In genomic region chr5:90395005-90395404, GRCh38 we compare ENCODE assay signal across 25 cellular contexts.
"Had no signal": no experiment of that assay in that cellular context is flagged by ENCODE, and none has a peak within 500 bp of the region (broad histone marks: within the 10 kb centered on the region; RNA-seq: fewer than 3 reads in every experiment).

No MANE protein-coding gene starts in this region.

- H3K4me3 ChIP-seq: MG63, SJSA1, SK-N-MC had no signal

- H3K9me3 ChIP-seq: MG63, SJSA1 had no signal

- H3K27ac ChIP-seq: HL-60, SJSA1, SK-N-MC had no signal

- FAIRE-seq: HTR-8/SVneo, RCC 7860 had no signal

- H3K27me3 ChIP-seq: MG63, SJSA1 had no signal

- DNase-seq: Karpas-422, KG1, MG63, NCI-H1092, NCI-H1105 treated with DMSO at 0.1 percent for 48 hours, NCI-H1417 treated with DMSO at 0.1 percent for 48 hours, NCI-H146, NCI-H1694 treated with DMSO at 0.1 percent for 48 hours, NCI-H1930, NCI-H2081, NCI-H2171, NCI-H226, NCI-H446, NCI-H510A, NCI-H524 treated with DMSO at 0.1 percent for 48 hours, NCI-H69, NCI-H774, Right ventricle myocardium superior, RPMI8226, SIG-M5 had no signal

- H3K4me1 ChIP-seq: SJSA1 had no signal
